9 cellular contexts compared by ENCODE assay signal in the genomic region with DNA sequence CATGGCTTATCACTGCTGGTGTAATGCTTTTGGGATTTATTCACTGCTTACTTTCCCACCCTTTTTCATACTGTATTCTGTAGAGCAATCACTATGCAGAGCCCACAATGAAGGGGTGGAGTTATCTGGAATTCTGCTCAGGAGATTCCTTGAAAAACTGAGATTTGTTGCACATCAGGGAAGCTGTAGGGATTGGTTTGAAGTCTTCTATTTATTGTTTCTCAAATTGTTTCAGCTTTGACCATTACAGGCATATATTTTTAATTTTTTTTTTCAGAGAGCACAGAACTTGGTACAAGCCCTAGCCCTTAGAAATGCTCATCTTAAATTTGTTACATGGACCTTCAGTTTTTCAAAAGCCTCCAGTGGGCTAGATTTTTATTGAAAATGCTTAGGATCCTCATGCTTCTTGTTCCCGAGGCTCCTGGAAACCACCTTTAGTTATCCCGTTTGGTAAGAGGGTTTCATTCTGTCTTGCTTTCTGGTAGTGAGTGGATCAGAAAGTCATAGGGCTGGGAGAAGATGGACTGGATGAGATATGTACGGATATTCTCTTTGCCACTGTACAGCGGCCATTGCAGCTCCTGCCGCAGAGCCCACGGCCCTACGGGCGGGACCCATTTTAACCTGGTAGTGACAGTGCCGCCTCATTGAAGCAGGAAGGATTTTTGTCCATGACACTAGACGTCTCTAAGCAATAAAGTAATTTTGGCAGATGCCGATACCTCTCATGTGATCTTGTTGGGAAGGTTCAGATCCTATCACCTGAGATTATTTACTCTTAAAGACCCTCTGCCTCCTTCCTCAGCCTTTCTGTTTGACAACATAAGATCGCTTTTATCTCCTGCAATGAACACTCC. TPM values are rescaled to one million over a fixed set of nuclear protein-coding genes. Genes with fewer than 3 reads are reported as not detected.
A peak's percentile ranks its signal among the peaks of the same experiment; 100 is the strongest.
DNase-seq lines count a peak whose midpoint lies in the region; TF ChIP-seq lines count a peak whose summit lies in the region.
"Had no signal": no experiment of that assay in that cellular context is flagged by ENCODE, and none has a peak within 500 bp of the region (broad histone marks: within the 10 kb centered on the region; RNA-seq: fewer than 3 reads in every experiment).

No MANE protein-coding gene starts in this region.

- H3K36me3 ChIP-seq in BJ (ENCODE audit: control insufficient read depth, insufficient read depth, low read length) (no peaks in the 10 kb centered on the region), HAP-1 (replicated peaks) (no peaks in the 10 kb centered on the region), endocrine pancreas (ENCODE audit: control insufficient read depth, insufficient read depth, low read length) (no peaks in the 10 kb centered on the region), neural progenitor cell (no peaks in the 10 kb centered on the region)
- H3K36me3 ChIP-seq: neutrophil had no signal

- no peak for TF ChIP-seq CTCF in BJ (IDR thresholded peaks at IDR 0.05; ENCODE audit: insufficient read depth, low read depth, low read length)
- TF ChIP-seq CTCF in neural progenitor cell (IDR thresholded peaks at IDR 0.05), result no peak

- H4K20me1 ChIP-seq in neural progenitor cell (ENCODE audit: low read depth), result no peaks in the 10 kb centered on the region

- H3K4me1 ChIP-seq in HAP-1 (peaks cover 8% of the 10 kb centered on the region), endocrine pancreas (ENCODE audit: control insufficient read depth, insufficient read depth, low read length) (no peaks in the 10 kb centered on the region), neural progenitor cell (no peaks in the 10 kb centered on the region)

- in situ Hi-C loops in HAP-1 (cut with MboI; ENCODE audit: low sequenced_read_pairs), result loop anchor here (25.0 kb wide), 1 partner anchor 331 kb away; no protein-coding TSS in a partner anchor

- no peak overlapping the region for H3K27ac ChIP-seq in neural progenitor cell
- H3K27ac ChIP-seq: neutrophil had no signal

- H3K27me3 ChIP-seq in BJ (ENCODE audit: control insufficient read depth, insufficient read depth, low read length) (peaks cover 12% of the 10 kb centered on the region), HAP-1 (ENCODE audit: low read depth) (no peaks in the 10 kb centered on the region; the same call in 1 of the 2 replicates), endocrine pancreas (ENCODE audit: control insufficient read depth, insufficient read depth, low read length) (peaks cover 9% of the 10 kb centered on the region), neural progenitor cell (peaks cover 44% of the 10 kb centered on the region)

- peaks cover 5% of the 10 kb centered on the region for H3F3A ChIP-seq in neural progenitor cell (ENCODE audit: low read depth)

- DNase-seq in BJ (ENCODE audit: low read depth) (no peak), HAP-1 (ENCODE audit: low spot score in 2 of 2) (peak in 1 of 2 experiments; percentile 24), SHP77 treated with DMSO at 0.1 percent for 48 hours (lab: John Stamatoyannopoulos, UW) (peak; percentile 32), neural progenitor cell (ENCODE audit: low spot score) (no peak), NCI-H1436 treated with DMSO at 0.1 percent for 48 hours (lab: John Stamatoyannopoulos, UW) (no peak), GM03348 (ENCODE audit: low spot score) (no peak), H4 (ENCODE audit: low spot score) (no peak)

- H3K4me3 ChIP-seq in BJ (ENCODE audit: low read depth, low read length), result peak overlapping the region; percentile 53
- H3K4me3 ChIP-seq in HAP-1, result peak overlapping the region; percentile 64
- peak overlapping the region; percentile 91 for H3K4me3 ChIP-seq in endocrine pancreas (ENCODE audit: control insufficient read depth, insufficient read depth, low read length)
- H3K4me3 ChIP-seq in neural progenitor cell, result peak overlapping the region; percentile 84

- peak overlapping the region; percentile 69 for H3K4me2 ChIP-seq in neural progenitor cell

- no peaks in the 10 kb centered on the region for H3K9me3 Mint-ChIP-seq in neural progenitor cell

- H3K4me1 Mint-ChIP-seq in neural progenitor cell, result peaks cover 10% of the 10 kb centered on the region

- peak overlapping the region; percentile 96 for H2AFZ ChIP-seq in neural progenitor cell (replicated peaks)

- no peaks in the 10 kb centered on the region for H3K79me2 ChIP-seq in neural progenitor cell (ENCODE audit: low read depth)

- H3K36me3 Mint-ChIP-seq in neural progenitor cell, result no peaks in the 10 kb centered on the region

- CTCF ChIA-PET in BJ (lab: Yijun Ruan, JAX), result interaction anchor here (0.6 to 2.0 kb wide), 20 partner anchors 9 to 377 kb away, joined by 3 to 16 read pairs (median 4); no protein-coding TSS in a partner anchor

- peak overlapping the region; percentile 66 for H3K27ac Mint-ChIP-seq in neural progenitor cell

- H3K9ac ChIP-seq in endocrine pancreas (ENCODE audit: control insufficient read depth, insufficient read depth, low read length) (peak overlapping the region; percentile 45), neural progenitor cell (no peak overlapping the region)

- H3K4me3 Mint-ChIP-seq in neural progenitor cell, result peak overlapping the region; percentile 89

- no peaks in the 10 kb centered on the region for H3K9me3 ChIP-seq in HAP-1
- no peaks in the 10 kb centered on the region for H3K9me3 ChIP-seq in endocrine pancreas (ENCODE audit: control insufficient read depth, low read length)
- H3K9me3 ChIP-seq in neural progenitor cell (ENCODE audit: low read depth), result no peaks in the 10 kb centered on the region
- H3K9me3 ChIP-seq: neutrophil had no signal

- H3K27me3 Mint-ChIP-seq in neural progenitor cell (ENCODE audit: insufficient read depth, low read depth), result peaks cover 10% of the 10 kb centered on the region

- POLR2A ChIA-PET in BJ (lab: Charles Lee), result interaction anchor here (0.6 to 0.9 kb wide), 4 partner anchors 27 to 349 kb away, joined by 3 to 4 read pairs (median 4); a partner anchor contains a TSS

RNA-seq across cellular contexts. Expression of gene ZNF184, which starts 45.3 kb away (rescaled TPM):
- 1.8 and 3.4 TPM in 2 replicates for polyA plus RNA-seq in BJ (2011; rRNA removed)
- 2.3 and 2.9 TPM in 2 replicates for polyA minus RNA-seq in BJ (2011; rRNA and poly(A)+ RNA removed)
- 13.4 and 21.8 TPM in 2 replicates for total RNA-seq in neural progenitor cell (ENCODE audit: low replicate concordance)
- total RNA-seq in H4 (2014; rRNA removed; shearing (Covaris generic)), result 7.3 and 10.2 TPM in 2 replicates
